ENCODE assay signal across 14 cellular contexts in the genomic region with DNA sequence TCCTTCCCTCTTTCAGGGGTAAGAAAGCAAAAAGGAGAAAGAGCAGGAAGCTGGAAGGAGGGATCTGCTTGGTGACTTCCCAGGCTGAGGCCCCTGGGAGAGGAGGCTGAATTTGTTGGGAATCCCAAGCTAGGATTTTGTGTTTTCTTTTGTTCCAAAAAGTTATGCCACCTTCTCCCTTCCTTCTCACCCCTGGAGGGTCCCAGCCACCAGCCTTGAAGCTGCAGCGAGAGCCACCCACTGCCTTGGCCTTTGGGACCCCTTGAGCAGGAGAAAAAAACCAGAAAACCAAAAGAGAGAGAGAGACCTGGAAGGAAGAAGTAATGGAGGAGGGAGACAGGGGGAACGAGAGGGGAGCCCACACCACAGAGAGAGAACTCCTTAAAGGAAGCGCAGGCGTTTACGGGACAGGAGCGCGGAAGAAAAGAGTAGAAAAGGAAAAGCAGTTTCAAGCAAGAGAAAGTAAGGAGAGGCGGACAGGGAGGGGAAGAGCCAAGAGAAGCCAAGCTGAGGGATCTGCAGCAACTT. TPM values are rescaled to one million over a fixed set of nuclear protein-coding genes. Genes with fewer than 3 reads are reported as not detected.
DNase-seq lines count a peak whose midpoint lies in the region; ATAC-seq and FAIRE-seq lines count a peak whose summit lies in the region.
"Had no signal": no experiment of that assay in that cellular context is flagged by ENCODE, and none has a peak within 500 bp of the region (broad histone marks: within the 10 kb centered on the region; RNA-seq: fewer than 3 reads in every experiment).

No MANE protein-coding gene starts in this region.

- H3K27me3 Mint-ChIP-seq in activated CD8-positive, alpha-beta memory T cell treated with anti-CD3 and anti-CD28 coated beads, Interleukin-2, amount 10 ng/mL, durations not matched to agents 7 days and 5 days = peaks cover 69% of the 10 kb centered on the region
- peaks cover 75% of the 10 kb centered on the region for H3K27me3 Mint-ChIP-seq in T-helper 17 cell

- DNase-seq in activated CD8-positive, alpha-beta memory T cell treated with anti-CD3 and anti-CD28 coated beads, Interleukin-2, amount 10 ng/mL, durations not matched to agents 7 days and 5 days = no peak
- no peak for DNase-seq in activated CD8-positive, alpha-beta memory T cell treated with anti-CD3 and anti-CD28 coated beads, Interleukin-2, amount 50 U/mL, for 4 hours
- no peak for DNase-seq in T-helper 17 cell
- DNase-seq in GM19239 (ENCODE audit: insufficient read length, low spot score) = no peak
- DNase-seq: activated T-cell treated with anti-CD3 and anti-CD28 coated beads, Interleukin-2, amount 50 U/mL, for 1 hour; effector memory CD4-positive, alpha-beta T cell; foreskin keratinocyte; left colon had no signal

- peaks cover 5% of the 10 kb centered on the region for H3K36me3 Mint-ChIP-seq in activated CD8-positive, alpha-beta memory T cell treated with anti-CD3 and anti-CD28 coated beads, Interleukin-2, amount 10 ng/mL, durations not matched to agents 7 days and 5 days
- peaks cover 8% of the 10 kb centered on the region for H3K36me3 Mint-ChIP-seq in T-helper 17 cell (ENCODE audit: low read depth)

- H3K4me1 ChIP-seq in iPS-18a (ENCODE audit: control insufficient read depth, low read depth, low read length) (peaks cover 29% of the 10 kb centered on the region), rectal smooth muscle tissue (ENCODE audit: control insufficient read depth, insufficient read depth, low read length) (no peaks in the 10 kb centered on the region)
- H3K4me1 ChIP-seq: A549, foreskin keratinocyte had no signal

- FAIRE-seq in GM19239 (lab: Jason Lieb, UNC) = no peak
- FAIRE-seq: A549 had no signal

- H3K4me3 Mint-ChIP-seq in activated CD8-positive, alpha-beta memory T cell treated with anti-CD3 and anti-CD28 coated beads, Interleukin-2, amount 10 ng/mL, durations not matched to agents 7 days and 5 days = no peak overlapping the region
- H3K4me3 Mint-ChIP-seq in T-helper 17 cell = peak overlapping the region; percentile 81

- peaks cover 93% of the 10 kb centered on the region for H3K27me3 ChIP-seq in iPS-18a (ENCODE audit: control insufficient read depth, insufficient read depth, low read length)
- H3K27me3 ChIP-seq in rectal smooth muscle tissue (ENCODE audit: control insufficient read depth, insufficient read depth, low read length) = peaks cover 23% of the 10 kb centered on the region

- peak overlapping the region; percentile 42 for H3K4me3 ChIP-seq in iPS-18a (ENCODE audit: low read length)
- peak overlapping the region; percentile 40 for H3K4me3 ChIP-seq in rectal smooth muscle tissue (ENCODE audit: low read length)
- H3K4me3 ChIP-seq: A549 had no signal

- H3K27ac Mint-ChIP-seq in activated CD8-positive, alpha-beta memory T cell treated with anti-CD3 and anti-CD28 coated beads, Interleukin-2, amount 10 ng/mL, durations not matched to agents 7 days and 5 days = peak overlapping the region; percentile 23
- peak overlapping the region; percentile 19 for H3K27ac Mint-ChIP-seq in T-helper 17 cell

- H3K27ac ChIP-seq in iPS-18a (ENCODE audit: low read length) (no peak overlapping the region), rectal smooth muscle tissue (ENCODE audit: low read depth, low read length) (no peak overlapping the region)
- H3K27ac ChIP-seq: A549, foreskin keratinocyte, tibial nerve had no signal

- no peak overlapping the region for H3K9ac ChIP-seq in iPS-18a (ENCODE audit: low read length)
- no peak overlapping the region for H3K9ac ChIP-seq in rectal smooth muscle tissue (ENCODE audit: low read length)

- H3K36me3 ChIP-seq in iPS-18a (ENCODE audit: control insufficient read depth, low read depth, low read length) = no peaks in the 10 kb centered on the region
- H3K36me3 ChIP-seq in rectal smooth muscle tissue (ENCODE audit: control insufficient read depth, insufficient read depth, low read length) = no peaks in the 10 kb centered on the region
- H3K36me3 ChIP-seq: tibial nerve had no signal

- no peak for ATAC-seq in activated CD8-positive, alpha-beta memory T cell treated with anti-CD3 and anti-CD28 coated beads, Interleukin-2, amount 10 ng/mL, durations not matched to agents 7 days and 5 days
- no peak for ATAC-seq in T-helper 17 cell
- no peak for ATAC-seq in HG03460 (IDR thresholded peaks at IDR 0.05; ENCODE audit: unreplicated experiment)
- no peak for ATAC-seq in HG03342 (IDR thresholded peaks at IDR 0.05; ENCODE audit: unreplicated experiment)
- ATAC-seq: A549 had no signal

- H3K9me3 ChIP-seq in T-helper 17 cell (ENCODE audit: control insufficient read depth, low read length, poor library complexity, severe bottlenecking) (no peaks in the 10 kb centered on the region), iPS-18a (ENCODE audit: control insufficient read depth, low read depth, low read length) (no peaks in the 10 kb centered on the region)
- H3K9me3 ChIP-seq: A549, tibial nerve had no signal

- CTCF ChIA-PET in activated CD8-positive, alpha-beta memory T cell treated with anti-CD3 and anti-CD28 coated beads, Interleukin-2, amount 10 ng/mL, durations not matched to agents 7 days and 5 days (lab: Charles Lee) = interaction anchor here (0.7 to 1.2 kb wide), 3 partner anchors 38 to 342 kb away, joined by 3 read pairs; no protein-coding TSS in a partner anchor

- H3K9me3 Mint-ChIP-seq in activated CD8-positive, alpha-beta memory T cell treated with anti-CD3 and anti-CD28 coated beads, Interleukin-2, amount 10 ng/mL, durations not matched to agents 7 days and 5 days (ENCODE audit: low read depth) = no peaks in the 10 kb centered on the region

- no peaks in the 10 kb centered on the region for H3K4me1 Mint-ChIP-seq in activated CD8-positive, alpha-beta memory T cell treated with anti-CD3 and anti-CD28 coated beads, Interleukin-2, amount 10 ng/mL, durations not matched to agents 7 days and 5 days
- peaks cover 23% of the 10 kb centered on the region for H3K4me1 Mint-ChIP-seq in T-helper 17 cell

RNA-seq across cellular contexts. Expression of a gene that starts 7.1 kb away (rescaled TPM):
- not detected for total RNA-seq in activated CD8-positive, alpha-beta memory T cell treated with anti-CD3 and anti-CD28 coated beads, Interleukin-2, amount 10 ng/mL, durations not matched to agents 7 days and 5 days
- total RNA-seq in T-helper 17 cell = not detected
- total RNA-seq: left colon, tibial nerve had no signal
